7 cellular contexts compared by ENCODE assay signal in genomic region chr13:96273196-96273595, GRCh38.
"Had no signal": no experiment of that assay in that cellular context is flagged by ENCODE, and none has a peak within 500 bp of the region (broad histone marks: within the 10 kb centered on the region; RNA-seq: fewer than 3 reads in every experiment).

No MANE protein-coding gene starts in this region.

- H3K4me3 ChIP-seq: K562 had no signal

- DNase-seq: GOT3, H9, HCEC 1CT, IMR-90, KG1 had no signal

- ATAC-seq: K562 had no signal

- FAIRE-seq: HTR-8/SVneo, K562 had no signal

- H3K4me3 Mint-ChIP-seq: H9 had no signal

- H3K27ac Mint-ChIP-seq: H9 had no signal

- H3K9me3 Mint-ChIP-seq: H9 had no signal
